In the genomic region with DNA sequence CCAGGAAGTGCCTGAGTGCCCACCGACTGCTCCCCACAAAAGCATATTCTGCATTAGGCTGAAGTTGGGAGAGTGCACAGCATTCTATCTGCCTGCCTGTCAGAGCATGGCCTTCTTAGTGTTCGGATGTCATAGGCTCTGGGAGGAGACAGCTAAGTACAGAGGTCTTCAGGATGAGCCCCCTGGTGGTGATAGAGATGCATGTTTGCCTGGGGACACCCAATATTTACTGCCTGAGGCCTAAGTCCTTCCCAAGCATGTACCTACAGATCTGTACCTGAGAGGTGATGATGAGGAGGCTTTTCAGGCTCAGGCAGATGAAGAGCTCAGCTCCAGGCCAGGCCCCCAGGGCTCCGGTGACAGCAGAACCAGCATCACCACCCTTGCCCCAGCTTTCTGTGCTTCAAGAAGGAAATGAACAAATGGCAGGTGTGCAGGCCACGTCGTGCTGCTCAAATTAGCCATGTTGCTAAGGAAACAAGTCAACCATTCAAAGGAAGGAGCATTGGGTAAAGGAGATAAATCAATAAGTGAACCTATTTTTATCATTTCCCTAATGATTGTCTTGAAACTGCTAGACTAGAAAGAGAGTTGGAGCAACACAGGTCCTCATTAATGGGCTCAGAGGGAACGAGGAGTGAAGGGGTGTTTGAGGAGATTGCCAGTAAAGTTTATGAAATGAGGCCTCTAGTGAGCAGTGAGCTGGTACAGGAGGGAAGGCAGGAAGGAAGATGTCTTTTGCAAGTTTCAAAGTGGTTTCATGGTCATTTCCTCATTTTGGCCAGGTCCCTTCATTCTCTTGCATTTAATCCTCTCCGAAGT, we compare ENCODE assay signal across 1 cellular context.
TF ChIP-seq lines count a peak whose summit lies in the region.

No MANE protein-coding gene starts in this region.

TF ChIP-seq in GM12878, 131 proteins besides CTCF, POLR2A, EP300 and RAD21 (continued from another document):
- TF ChIP-seq PAX5 (IDR thresholded peaks at IDR 0.05; ENCODE audit: borderline replicate concordance, low read depth, low read length): 0 out of 2 replicates have a peak, but pooled peaks have one; percentile 16
- peak in 1 of 2 experiments; percentile 78; a peak in 1 of 4 replicates for TF ChIP-seq ETV6 (conservative IDR thresholded peaks at IDR 0.05 in 1 of 2, IDR thresholded peaks at IDR 0.05 in 1 of 2; ENCODE audit: borderline replicate concordance in 1 of 2, low read depth in 1 of 2)
- peak; percentile 90 for TF ChIP-seq SPI1 (IDR thresholded peaks at IDR 0.05; ENCODE audit: borderline replicate concordance, insufficient read depth, low read depth, low read length)
- TF ChIP-seq PKNOX1 (IDR thresholded peaks at IDR 0.05): 0 out of 2 replicates have a peak, but pooled peaks have one; percentile 49
- TF ChIP-seq, protein P1, sequence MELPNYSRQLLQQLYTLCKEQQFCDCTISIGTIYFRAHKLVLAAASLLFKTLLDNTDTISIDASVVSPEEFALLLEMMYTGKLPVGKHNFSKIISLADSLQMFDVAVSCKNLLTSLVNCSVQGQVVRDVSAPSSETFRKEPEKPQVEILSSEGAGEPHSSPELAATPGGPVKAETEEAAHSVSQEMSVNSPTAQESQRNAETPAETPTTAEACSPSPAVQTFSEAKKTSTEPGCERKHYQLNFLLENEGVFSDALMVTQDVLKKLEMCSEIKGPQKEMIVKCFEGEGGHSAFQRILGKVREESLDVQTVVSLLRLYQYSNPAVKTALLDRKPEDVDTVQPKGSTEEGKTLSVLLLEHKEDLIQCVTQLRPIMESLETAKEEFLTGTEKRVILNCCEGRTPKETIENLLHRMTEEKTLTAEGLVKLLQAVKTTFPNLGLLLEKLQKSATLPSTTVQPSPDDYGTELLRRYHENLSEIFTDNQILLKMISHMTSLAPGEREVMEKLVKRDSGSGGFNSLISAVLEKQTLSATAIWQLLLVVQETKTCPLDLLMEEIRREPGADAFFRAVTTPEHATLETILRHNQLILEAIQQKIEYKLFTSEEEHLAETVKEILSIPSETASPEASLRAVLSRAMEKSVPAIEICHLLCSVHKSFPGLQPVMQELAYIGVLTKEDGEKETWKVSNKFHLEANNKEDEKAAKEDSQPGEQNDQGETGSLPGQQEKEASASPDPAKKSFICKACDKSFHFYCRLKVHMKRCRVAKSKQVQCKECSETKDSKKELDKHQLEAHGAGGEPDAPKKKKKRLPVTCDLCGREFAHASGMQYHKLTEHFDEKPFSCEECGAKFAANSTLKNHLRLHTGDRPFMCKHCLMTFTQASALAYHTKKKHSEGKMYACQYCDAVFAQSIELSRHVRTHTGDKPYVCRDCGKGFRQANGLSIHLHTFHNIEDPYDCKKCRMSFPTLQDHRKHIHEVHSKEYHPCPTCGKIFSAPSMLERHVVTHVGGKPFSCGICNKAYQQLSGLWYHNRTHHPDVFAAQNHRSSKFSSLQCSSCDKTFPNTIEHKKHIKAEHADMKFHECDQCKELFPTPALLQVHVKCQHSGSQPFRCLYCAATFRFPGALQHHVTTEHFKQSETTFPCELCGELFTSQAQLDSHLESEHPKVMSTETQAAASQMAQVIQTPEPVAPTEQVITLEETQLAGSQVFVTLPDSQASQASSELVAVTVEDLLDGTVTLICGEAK (IDR thresholded peaks at IDR 0.05; ENCODE audit: borderline replicate concordance): peak; percentile 8; the same call in 1 of the 2 replicates
- no peak for TF ChIP-seq RFX5 (IDR thresholded peaks at IDR 0.05; ENCODE audit: low read depth, low read length)
- TF ChIP-seq YY1 (IDR thresholded peaks at IDR 0.05; ENCODE audit: low read depth, low read length): peak; percentile 59
- peak; percentile 47; the same call in 1 of the 2 replicates for TF ChIP-seq SMC3 (IDR thresholded peaks at IDR 0.05; ENCODE audit: borderline replicate concordance, low read length)
- TF ChIP-seq ZNF687 (IDR thresholded peaks at IDR 0.05): peak; percentile 51
- TF ChIP-seq MEF2A (IDR thresholded peaks at IDR 0.05; ENCODE audit: insufficient read depth, low read depth, low read length): no peak
- TF ChIP-seq POU2F2 (IDR thresholded peaks at IDR 0.05; ENCODE audit: borderline replicate concordance, low read depth, low read length): peak; percentile 31; the same call in 1 of the 3 replicates
- TF ChIP-seq SRF (IDR thresholded peaks at IDR 0.05; ENCODE audit: low read depth in 2 of 2, low read length in 2 of 2): no peak
- peak; percentile 56 for TF ChIP-seq RUNX3 (IDR thresholded peaks at IDR 0.05; ENCODE audit: low read length)
- no peak for TF ChIP-seq HDGF (IDR thresholded peaks at IDR 0.05)
- peak; percentile 35; the same call in 1 of the 2 replicates for TF ChIP-seq IKZF1 (conservative IDR thresholded peaks at IDR 0.05)
- TF ChIP-seq MEF2B (IDR thresholded peaks at IDR 0.05; ENCODE audit: partially characterized antibody, poor library complexity, severe bottlenecking): peak; percentile 29
- TF ChIP-seq, protein P2, sequence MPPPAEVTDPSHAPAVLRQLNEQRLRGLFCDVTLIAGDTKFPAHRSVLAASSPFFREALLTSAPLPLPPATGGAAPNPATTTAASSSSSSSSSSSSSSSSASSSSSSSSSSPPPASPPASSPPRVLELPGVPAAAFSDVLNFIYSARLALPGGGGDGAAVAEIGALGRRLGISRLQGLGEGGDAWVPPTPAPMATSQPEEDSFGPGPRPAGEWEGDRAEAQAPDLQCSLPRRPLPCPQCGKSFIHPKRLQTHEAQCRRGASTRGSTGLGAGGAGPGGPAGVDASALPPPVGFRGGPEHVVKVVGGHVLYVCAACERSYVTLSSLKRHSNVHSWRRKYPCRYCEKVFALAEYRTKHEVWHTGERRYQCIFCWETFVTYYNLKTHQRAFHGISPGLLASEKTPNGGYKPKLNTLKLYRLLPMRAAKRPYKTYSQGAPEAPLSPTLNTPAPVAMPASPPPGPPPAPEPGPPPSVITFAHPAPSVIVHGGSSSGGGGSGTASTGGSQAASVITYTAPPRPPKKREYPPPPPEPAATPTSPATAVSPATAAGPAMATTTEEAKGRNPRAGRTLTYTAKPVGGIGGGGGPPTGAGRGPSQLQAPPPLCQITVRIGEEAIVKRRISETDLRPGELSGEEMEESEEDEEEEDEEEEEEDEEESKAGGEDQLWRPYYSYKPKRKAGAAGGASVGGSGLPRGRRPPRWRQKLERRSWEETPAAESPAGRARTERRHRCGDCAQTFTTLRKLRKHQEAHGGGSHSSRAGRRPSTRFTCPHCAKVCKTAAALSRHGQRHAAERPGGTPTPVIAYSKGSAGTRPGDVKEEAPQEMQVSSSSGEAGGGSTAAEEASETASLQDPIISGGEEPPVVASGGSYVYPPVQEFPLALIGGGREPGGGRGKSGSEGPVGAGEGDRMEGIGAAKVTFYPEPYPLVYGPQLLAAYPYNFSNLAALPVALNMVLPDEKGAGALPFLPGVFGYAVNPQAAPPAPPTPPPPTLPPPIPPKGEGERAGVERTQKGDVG (CRISPR knock-in tag; IDR thresholded peaks at IDR 0.05): no peak
- TF ChIP-seq GABPA (IDR thresholded peaks at IDR 0.05; ENCODE audit: low read depth): 0 out of 2 replicates have a peak, but pooled peaks have one; percentile 9
